17 cellular contexts compared by ENCODE assay signal in the genomic region with DNA sequence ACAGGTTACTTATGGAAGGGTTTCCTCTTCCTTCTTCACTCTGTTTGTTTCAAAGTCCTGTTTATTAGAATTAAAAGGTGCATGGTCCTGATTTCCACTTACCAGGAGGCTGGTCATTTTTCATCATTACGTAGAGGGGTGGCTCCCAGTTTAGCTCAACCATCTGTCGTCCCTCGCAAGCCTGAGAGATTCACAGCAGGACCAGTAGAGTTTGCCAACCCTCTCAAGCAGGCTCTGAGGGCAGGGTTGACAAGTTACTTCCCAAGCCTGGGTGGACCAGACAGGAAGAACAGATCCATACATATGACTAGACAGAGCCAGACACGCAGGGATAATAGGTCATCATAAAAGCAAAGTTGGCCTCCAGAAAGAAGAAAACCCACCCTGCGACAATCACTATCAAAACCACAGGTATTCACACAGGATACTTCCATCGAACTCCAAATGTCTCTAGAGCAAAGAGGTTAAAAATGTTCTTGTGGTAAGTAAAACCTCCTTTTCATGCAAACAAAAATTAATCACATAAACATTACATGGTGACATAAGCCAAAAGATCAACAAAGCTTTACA.
"Had no signal": no experiment of that assay in that cellular context is flagged by ENCODE, and none has a peak within 500 bp of the region (broad histone marks: within the 10 kb centered on the region; RNA-seq: fewer than 3 reads in every experiment).

No MANE protein-coding gene starts in this region.

- H3K4me1 Mint-ChIP-seq: activated CD8-positive, alpha-beta memory T cell treated with anti-CD3 and anti-CD28 coated beads, Interleukin-2, amount 10 ng/mL, durations not matched to agents 7 days and 5 days; activated naive CD4-positive, alpha-beta T cell treated with anti-CD3 and anti-CD28 coated beads, Interleukin-2, amount 50 U/mL, for 24 hours had no signal

- ATAC-seq: activated CD8-positive, alpha-beta memory T cell treated with anti-CD3 and anti-CD28 coated beads, Interleukin-2, amount 10 ng/mL, durations not matched to agents 7 days and 5 days; foreskin keratinocyte; heart right ventricle; left ventricle myocardium superior; stimulated activated naive CD8-positive, alpha-beta T cell treated with anti-CD3 and anti-CD28 coated beads, Interleukin-15, Interleukin-2, amounts not matched to agents 100 U/mL and 50 U/mL, for 24 hours had no signal

- H3K4me3 Mint-ChIP-seq: activated CD8-positive, alpha-beta memory T cell treated with anti-CD3 and anti-CD28 coated beads, Interleukin-2, amount 10 ng/mL, durations not matched to agents 7 days and 5 days; activated naive CD4-positive, alpha-beta T cell treated with anti-CD3 and anti-CD28 coated beads, Interleukin-2, amount 50 U/mL, for 24 hours; activated T-cell treated with anti-CD3 and anti-CD28 coated beads, Interleukin-2, amount 50 U/mL, for 24 hours had no signal

- H3K27ac Mint-ChIP-seq: activated CD8-positive, alpha-beta memory T cell treated with anti-CD3 and anti-CD28 coated beads, Interleukin-2, amount 10 ng/mL, durations not matched to agents 7 days and 5 days; activated naive CD4-positive, alpha-beta T cell treated with anti-CD3 and anti-CD28 coated beads, Interleukin-2, amount 50 U/mL, for 24 hours; activated T-cell treated with anti-CD3 and anti-CD28 coated beads, Interleukin-2, amount 50 U/mL, for 24 hours had no signal

- H3K4me1 ChIP-seq: foreskin keratinocyte, heart right ventricle, suprapubic skin, upper lobe of left lung had no signal

- DNase-seq: activated CD4-positive, alpha-beta T cell treated with anti-CD3 and anti-CD28 coated beads for 1 hour; activated CD4-positive, alpha-beta T cell treated with anti-CD3 and anti-CD28 coated beads, Interleukin-2, amount 50 U/mL, for 48 hours; activated CD8-positive, alpha-beta memory T cell treated with anti-CD3 and anti-CD28 coated beads, Interleukin-2, amount 10 ng/mL, durations not matched to agents 7 days and 5 days; activated effector memory CD4-positive, alpha-beta T cell treated with Interleukin-2 at 50 U/mL for 16 hours; activated T-cell treated with anti-CD3 and anti-CD28 coated beads, Interleukin-2, amount 50 U/mL, for 24 hours; brain microvascular endothelial cell; esophagus squamous epithelium; heart right ventricle; left ventricle myocardium superior; ovary; stimulated activated CD4-positive, alpha-beta T cell treated with anti-CD3 and anti-CD28 coated beads, Interleukin-2, amount 100 ng/mL, for 48 hours; stimulated activated naive CD8-positive, alpha-beta T cell treated with anti-CD3 and anti-CD28 coated beads, Interleukin-15, Interleukin-2, amounts not matched to agents 100 U/mL and 50 U/mL, for 24 hours; upper lobe of left lung had no signal

- H3K27me3 ChIP-seq: brain microvascular endothelial cell, dorsolateral prefrontal cortex, esophagus squamous epithelium, foreskin keratinocyte, heart right ventricle, ovary, suprapubic skin, upper lobe of left lung had no signal

- H3K36me3 ChIP-seq: brain microvascular endothelial cell, esophagus squamous epithelium, heart right ventricle, ovary, suprapubic skin, upper lobe of left lung had no signal

- H3K9me3 ChIP-seq: esophagus squamous epithelium, heart right ventricle, ovary, suprapubic skin, upper lobe of left lung had no signal

- H3K27ac ChIP-seq: brain microvascular endothelial cell, esophagus squamous epithelium, foreskin keratinocyte, heart right ventricle, ovary, suprapubic skin, upper lobe of left lung had no signal

- H3K4me3 ChIP-seq: dorsolateral prefrontal cortex, esophagus squamous epithelium, heart right ventricle, ovary, suprapubic skin, upper lobe of left lung had no signal

- H3K9me3 Mint-ChIP-seq: activated naive CD4-positive, alpha-beta T cell treated with anti-CD3 and anti-CD28 coated beads, Interleukin-2, amount 50 U/mL, for 24 hours had no signal

- H3K36me3 Mint-ChIP-seq: activated CD8-positive, alpha-beta memory T cell treated with anti-CD3 and anti-CD28 coated beads, Interleukin-2, amount 10 ng/mL, durations not matched to agents 7 days and 5 days; activated naive CD4-positive, alpha-beta T cell treated with anti-CD3 and anti-CD28 coated beads, Interleukin-2, amount 50 U/mL, for 24 hours had no signal

- H3K27me3 Mint-ChIP-seq: activated CD8-positive, alpha-beta memory T cell treated with anti-CD3 and anti-CD28 coated beads, Interleukin-2, amount 10 ng/mL, durations not matched to agents 7 days and 5 days; activated naive CD4-positive, alpha-beta T cell treated with anti-CD3 and anti-CD28 coated beads, Interleukin-2, amount 50 U/mL, for 24 hours; activated T-cell treated with anti-CD3 and anti-CD28 coated beads, Interleukin-2, amount 50 U/mL, for 24 hours had no signal
